In genomic region chr16:73572135-73572534, GRCh38 we compare ENCODE assay signal across 12 cellular contexts.
DNase-seq lines count a peak whose midpoint lies in the region; ATAC-seq lines count a peak whose summit lies in the region.
"Had no signal": no experiment of that assay in that cellular context is flagged by ENCODE, and none has a peak within 500 bp of the region (broad histone marks: within the 10 kb centered on the region; RNA-seq: fewer than 3 reads in every experiment).

No MANE protein-coding gene starts in this region.

- ATAC-seq in esophagus mucosa (no peak), HG02642 (IDR thresholded peaks at IDR 0.05; ENCODE audit: poor library complexity, unreplicated experiment) (no peak), GM18907 (IDR thresholded peaks at IDR 0.05; ENCODE audit: unreplicated experiment) (no peak)

- peak; percentile 21 for DNase-seq in ELF-1 (ENCODE audit: low read depth, low spot score)
- peak; percentile 9 for DNase-seq in NCI-H69 (lab: John Stamatoyannopoulos, UW)
- peak; percentile 2 for DNase-seq in globus pallidus (ENCODE audit: low spot score)
- peak; percentile 1 for DNase-seq in occipital lobe (lab: John Stamatoyannopoulos, UW)
- no peak for DNase-seq in OCI-M2 (lab: John Stamatoyannopoulos, UW; ENCODE audit: unreplicated experiment)
- DNase-seq: activated CD4-positive, alpha-beta T cell treated with anti-CD3 and anti-CD28 coated beads for 1 hour; NCI-H1930; SHP77; uterus had no signal
